In the genomic region with DNA sequence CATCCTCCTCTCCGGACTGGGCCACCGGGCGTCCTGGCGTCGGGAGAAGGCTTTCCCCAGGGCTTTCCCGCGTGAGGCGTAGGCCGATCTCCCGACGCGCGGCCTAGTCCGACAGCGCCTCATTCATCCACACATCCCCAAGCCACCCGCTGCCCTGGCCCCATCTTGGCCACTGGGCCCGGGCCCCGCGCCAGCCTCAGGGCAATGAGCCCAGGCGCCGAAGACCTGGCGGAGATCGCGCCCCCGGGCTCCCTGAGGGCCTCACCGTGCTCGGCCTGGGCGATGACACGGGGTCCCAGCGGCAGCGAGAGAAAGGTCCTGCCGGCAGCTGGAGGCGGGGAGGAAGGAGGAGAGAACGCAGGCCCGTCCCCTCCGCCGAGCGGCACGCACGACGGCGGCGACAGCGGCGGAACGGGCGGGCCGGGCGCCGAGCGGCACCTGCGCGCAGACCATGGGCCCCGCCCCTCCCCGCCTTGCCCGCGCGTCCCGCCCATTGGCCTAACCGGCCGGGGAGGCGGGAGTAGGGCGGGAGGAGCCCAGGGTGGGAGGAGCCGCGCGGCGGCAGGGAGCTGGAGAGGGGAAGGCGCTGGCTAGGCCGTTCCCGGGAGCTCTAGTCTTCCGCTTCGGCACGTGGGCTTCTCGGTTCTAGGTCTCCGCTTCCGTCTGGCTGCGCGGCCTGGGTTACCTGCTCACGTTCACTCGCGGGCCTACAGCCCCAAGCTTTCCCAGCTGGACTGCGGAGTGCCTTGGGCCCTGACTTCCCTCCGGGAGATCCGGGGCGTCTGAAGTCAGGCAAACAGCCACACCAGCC, we compare ENCODE assay signal across 8 cellular contexts. TPM values are rescaled to one million over a fixed set of nuclear protein-coding genes. Genes with fewer than 3 reads are reported as not detected.
A peak's percentile ranks its signal among the peaks of the same experiment; 100 is the strongest.
DNase-seq lines count a peak whose midpoint lies in the region; ATAC-seq and TF ChIP-seq lines count a peak whose summit lies in the region.

A gene (minus strand): TSS at position 346 of the 811 bp plus-strand sequence. CDS start 1,717 bp downstream, outside the sequence.

- ATAC-seq in GM19043 (IDR thresholded peaks at IDR 0.05; ENCODE audit: low read depth, unreplicated experiment) (peak; percentile 97), HG03354 (IDR thresholded peaks at IDR 0.05; ENCODE audit: poor library complexity, severe bottlenecking, unreplicated experiment) (peak; percentile 96)

- peak within 1 kb of the TSS; percentile 78 for H3K4me3 ChIP-seq in AG10803 (ENCODE audit: low read length)
- peak within 1 kb of the TSS; percentile 62 to 90 (median 85) for H3K4me3 ChIP-seq in spleen

- TF ChIP-seq CTCF in AG10803 (conservative IDR thresholded peaks at IDR 0.05; ENCODE audit: low read length) (no peak), spleen (IDR thresholded peaks at IDR 0.05 in 8 of 11, conservative IDR thresholded peaks at IDR 0.05 in 3 of 11) (peak in 3 of 11 experiments; percentile 16 to 42 (median 33))

- peaks cover 5 to 28% (median 23%) of the 10 kb centered on the region in 6 donors for H3K4me1 ChIP-seq in spleen

- H3K36me3 ChIP-seq in spleen: peaks cover 0 to 23% (median 7%) of the 10 kb centered on the region in 6 donors

- H3K27me3 ChIP-seq in spleen (replicated peaks in 1 of 7): no peaks in the 10 kb centered on the region

- intact Hi-C loops in spleen (cut with DNase I; ENCODE audit: low total_unique reads): no loop called here

- H3K9me3 ChIP-seq in spleen: no peaks in the 10 kb centered on the region

- DNase-seq in AG10803 (ENCODE audit: low read depth): peak; percentile 91
- peak; percentile 86 to 96 for DNase-seq in NCI-H446 (lab: John Stamatoyannopoulos, UW)
- DNase-seq in activated CD4-positive, CD25-positive, alpha-beta regulatory T cell treated with anti-CD3 and anti-CD28 coated beads, Interleukin-2, amount 50 U/mL, for 16 hours (ENCODE audit: low read depth, low spot score): peak; percentile 91
- peak; percentile 94 for DNase-seq in central memory CD4-positive, alpha-beta T cell
- DNase-seq in inferior parietal cortex (ENCODE audit: extremely low spot score): peak; percentile 89
- peak; percentile 99 for DNase-seq in spleen

- TF ChIP-seq POLR2A in spleen (IDR thresholded peaks at IDR 0.05): peak in 2 of 3 donors; percentile 18 to 38

- H3K27ac ChIP-seq in spleen: peak within 1 kb of the TSS; percentile 49 to 86 (median 82)

- WGBS in spleen, 5 donors: 0 to 1% (median 1%) methylated on average over 48 to 85 of the region's 85 CpGs

RNA-seq across cellular contexts. Expression of the gene that starts here (rescaled TPM):
- 10 to 100 TPM; 35.0 to 50.0 (median 41.5) TPM for total RNA-seq in spleen
- polyA plus RNA-seq in spleen: 10 to 100 TPM; 42.2 to 66.0 (median 48.3) TPM

Comparison
In these comparisons a context has a peak if more than half of its experiments do, and no peak if none do; other contexts are left out.
1. Peak in every context shown above with its lines: DNase-seq, ATAC-seq, H3K4me3 ChIP-seq and H3K27ac ChIP-seq.